Comparison of ENCODE assay signal across 18 cellular contexts in the genomic region with DNA sequence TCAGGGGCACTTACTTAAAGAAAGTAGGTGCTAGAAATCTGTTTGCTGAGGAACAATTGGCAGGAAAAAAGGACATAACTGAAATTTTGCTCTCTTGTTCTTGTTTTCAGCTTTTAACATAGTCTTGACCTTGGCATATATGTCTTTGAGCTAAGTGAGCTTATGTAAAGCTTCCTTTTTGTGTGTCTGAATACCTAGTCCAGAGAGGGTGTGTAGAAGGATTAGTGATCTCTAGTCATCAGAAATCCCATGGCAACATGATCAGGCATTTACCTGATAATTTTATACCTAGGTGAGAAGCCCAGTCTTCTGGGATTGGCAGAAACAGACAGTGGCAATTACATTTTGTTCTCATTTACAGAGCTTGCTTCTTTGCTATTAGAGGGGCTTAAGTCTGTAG.
DNase-seq lines count a peak whose midpoint lies in the region; TF ChIP-seq lines count a peak whose summit lies in the region.
"Had no signal": no experiment of that assay in that cellular context is flagged by ENCODE, and none has a peak within 500 bp of the region (broad histone marks: within the 10 kb centered on the region; RNA-seq: fewer than 3 reads in every experiment).

No MANE protein-coding gene starts in this region.

- no peak overlapping the region for H3K23ac ChIP-seq in mesenchymal stem cell (ENCODE audit: low read length in 2 of 2)

- H3F3A ChIP-seq in GM23248 (ENCODE audit: insufficient read depth) = peaks cover 22% of the 10 kb centered on the region

- H3K79me1 ChIP-seq in mesenchymal stem cell (replicated peaks; ENCODE audit: low read length, poor library complexity, severe bottlenecking) = peaks cover 12% of the 10 kb centered on the region

- no peak overlapping the region for H3K18ac ChIP-seq in mesenchymal stem cell (ENCODE audit: low read depth in 1 of 2, low read length in 2 of 2)

- peak overlapping the region; percentile 81 for H2AK5ac ChIP-seq in mesenchymal stem cell (ENCODE audit: low read length, severe bottlenecking)

- H4K8ac ChIP-seq in mesenchymal stem cell (ENCODE audit: low read length) = no peak overlapping the region

- H3K4me3 ChIP-seq in GM23248 (peak overlapping the region; percentile 47; the same call in 1 of the 2 replicates), WERI-Rb-1 (ENCODE audit: low read depth, low read length) (no peak overlapping the region), epithelial cell of esophagus (ENCODE audit: low read length) (no peak overlapping the region), mesenchymal stem cell (ENCODE audit: insufficient read depth in 1 of 2, low read depth in 1 of 2, low read length in 2 of 2) (no peak overlapping the region)
- H3K4me3 ChIP-seq: GM12878, MG63 had no signal

- H3K27ac ChIP-seq in GM23248 (no peak overlapping the region), WERI-Rb-1 (peak overlapping the region; percentile 84), mesenchymal stem cell (ENCODE audit: low read length, poor library complexity, severe bottlenecking) (peak overlapping the region; percentile 96)

- H4K20me1 ChIP-seq in GM23248 (ENCODE audit: insufficient read depth) = no peaks in the 10 kb centered on the region

- H3K4me2 ChIP-seq in GM23248 (ENCODE audit: unreplicated experiment) (no peak overlapping the region), mesenchymal stem cell (ENCODE audit: low read length, poor library complexity, severe bottlenecking) (peak overlapping the region; percentile 48)

- no peaks in the 10 kb centered on the region for H3K36me3 ChIP-seq in GM23248 (ENCODE audit: low read depth)
- no peaks in the 10 kb centered on the region for H3K36me3 ChIP-seq in WERI-Rb-1
- H3K36me3 ChIP-seq in mesenchymal stem cell (ENCODE audit: control insufficient read depth in 1 of 2, insufficient read depth in 2 of 2, low read depth in 1 of 2, low read length in 2 of 2) = peaks cover 0 to 2% of the 10 kb centered on the region in 2 experiments
- H3K36me3 ChIP-seq: MG63 had no signal

- H3K79me2 ChIP-seq in GM23248 (ENCODE audit: insufficient read depth) = no peaks in the 10 kb centered on the region

- H3K9me2 ChIP-seq in GM23248 (ENCODE audit: insufficient read depth) = no peaks in the 10 kb centered on the region

- peak overlapping the region; percentile 71 for H2BK5ac ChIP-seq in mesenchymal stem cell (ENCODE audit: low read depth, low read length, poor library complexity, severe bottlenecking)

- H3K27me3 ChIP-seq in GM23248 (replicated peaks; ENCODE audit: insufficient read depth) (no peaks in the 10 kb centered on the region), WERI-Rb-1 (ENCODE audit: insufficient read depth, low read depth, severe bottlenecking) (no peaks in the 10 kb centered on the region), mesenchymal stem cell (ENCODE audit: control insufficient read depth in 1 of 2, insufficient read depth in 1 of 2, low read length in 2 of 2) (no peaks in the 10 kb centered on the region)
- H3K27me3 ChIP-seq: MG63 had no signal

- no peak overlapping the region for H3K4ac ChIP-seq in mesenchymal stem cell (ENCODE audit: low read depth in 1 of 2, low read length in 2 of 2)

- H2BK12ac ChIP-seq in mesenchymal stem cell (ENCODE audit: low read length in 2 of 2) = no peak overlapping the region

- no peak overlapping the region for H4K91ac ChIP-seq in mesenchymal stem cell (ENCODE audit: low read length)

- H3K9me3 ChIP-seq in GM23248 (ENCODE audit: low read depth) = no peaks in the 10 kb centered on the region
- H3K9me3 ChIP-seq in WERI-Rb-1 (ENCODE audit: severe bottlenecking) = no peaks in the 10 kb centered on the region
- H3K9me3 ChIP-seq in mesenchymal stem cell (ENCODE audit: control insufficient read depth, low read length) = no peaks in the 10 kb centered on the region
- H3K9me3 ChIP-seq: MG63 had no signal

- H3K9ac ChIP-seq in GM23248 = no peak overlapping the region
- no peak overlapping the region for H3K9ac ChIP-seq in mesenchymal stem cell (ENCODE audit: low read length)

- TF ChIP-seq CTCF in WERI-Rb-1 (IDR thresholded peaks at IDR 0.05; ENCODE audit: low read depth, low read length) = no peak
- no peak for TF ChIP-seq CTCF in epithelial cell of esophagus (IDR thresholded peaks at IDR 0.05; ENCODE audit: insufficient read depth, low read depth, low read length, missing control alignments)

- no peak overlapping the region for H2BK120ac ChIP-seq in mesenchymal stem cell (ENCODE audit: low read depth, low read length)

- H3K4me1 ChIP-seq in GM23248 (ENCODE audit: insufficient read depth) = peaks cover 33% of the 10 kb centered on the region
- peaks cover 7% of the 10 kb centered on the region for H3K4me1 ChIP-seq in mesenchymal stem cell (ENCODE audit: control insufficient read depth, insufficient read depth, low read depth, low read length)

- no peak for DNase-seq in GM23248
- DNase-seq in WERI-Rb-1 = no peak
- DNase-seq in epithelial cell of esophagus (ENCODE audit: low read depth) = peak; percentile 32
- DNase-seq in mesenchymal stem cell = no peak
- no peak for DNase-seq in medulla oblongata (ENCODE audit: extremely low spot score)
- no peak for DNase-seq in G401 (ENCODE audit: low spot score)
- no peak for DNase-seq in NK-92 treated with Interleukin-12 subunit alpha and Interleukin-12 subunit beta, amount 100 ng/mL, for 24 hours (lab: John Stamatoyannopoulos, UW)
- no peak for DNase-seq in stimulated activated CD4-positive, alpha-beta T cell treated with anti-CD3 and anti-CD28 coated beads, Interleukin-15, amount 100 ng/mL, for 24 hours
- DNase-seq: CD4-positive, alpha-beta T cell; H7; Kasumi-1; MG63; NCI-H1092; NCI-H146; NCI-H2081; NCI-H446 treated with DMSO at 0.1 percent for 48 hours; SIG-M5 had no signal

- in situ Hi-C loops in GM23248 (cut with MboI) = no loop called here
- in situ Hi-C loops in G401 (cut with HindIII; ENCODE audit: low sequenced_read_pairs) = no loop called here

- H2BK15ac ChIP-seq in mesenchymal stem cell (ENCODE audit: low read depth, poor library complexity, severe bottlenecking) = no peak overlapping the region

- no peak overlapping the region for H3K14ac ChIP-seq in mesenchymal stem cell (ENCODE audit: low read length in 2 of 2)

- H2AFZ ChIP-seq in GM23248 (no peak overlapping the region), mesenchymal stem cell (ENCODE audit: low read depth, low read length) (no peak overlapping the region)
